Comparison of ENCODE assay signal across 2 cellular contexts in the genomic region with DNA sequence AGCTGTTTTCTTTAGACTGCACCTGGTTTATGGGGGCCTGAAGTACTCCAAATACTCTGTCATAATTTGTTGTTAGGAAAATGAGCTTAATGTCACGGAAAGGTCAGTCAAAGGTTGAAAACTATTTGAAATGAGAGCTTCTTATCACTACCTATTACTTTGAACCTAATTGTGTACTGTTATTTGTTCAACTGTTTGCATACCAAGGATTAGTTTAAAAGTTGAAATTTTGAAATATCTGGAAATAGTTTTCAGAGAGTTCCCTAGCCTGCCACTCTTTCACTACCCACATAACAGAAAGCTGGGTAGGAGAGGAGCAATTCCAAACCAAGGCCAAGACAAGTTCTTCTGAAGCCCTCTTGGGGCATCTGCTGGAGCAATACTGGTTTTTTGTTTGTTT.
A peak's percentile ranks its signal among the peaks of the same experiment; 100 is the strongest.
TF ChIP-seq lines count a peak whose summit lies in the region.

No MANE protein-coding gene starts in this region.

TF ChIP-seq in K562, 482 proteins besides CTCF, POLR2A, EP300 and RAD21 (continued from another document):
- TF ChIP-seq CHD7 (IDR thresholded peaks at IDR 0.05; ENCODE audit: low read depth, low read length) = no peak
- no peak for TF ChIP-seq NR0B1 (IDR thresholded peaks at IDR 0.05; ENCODE audit: partially characterized antibody)
- no peak for TF ChIP-seq GATAD2A (IDR thresholded peaks at IDR 0.05)
- no peak for TF ChIP-seq RFX7 (CRISPR knock-in tag; IDR thresholded peaks at IDR 0.05)
- TF ChIP-seq IFI16 (CRISPR knock-in tag; IDR thresholded peaks at IDR 0.05) = no peak

TF ChIP-seq in HepG2, 621 proteins besides CTCF, POLR2A, EP300 and RAD21 (continued from another document and continues in another):
- TF ChIP-seq RERE (CRISPR knock-in tag; IDR thresholded peaks at IDR 0.05; ENCODE audit: low read depth) = peak; percentile 82
- peak; percentile 78 for TF ChIP-seq SOX5 (CRISPR knock-in tag; IDR thresholded peaks at IDR 0.05; ENCODE audit: borderline replicate concordance)
- TF ChIP-seq ZHX1 (CRISPR knock-in tag; IDR thresholded peaks at IDR 0.05; ENCODE audit: low read depth) = no peak
- no peak for TF ChIP-seq HCFC1 (IDR thresholded peaks at IDR 0.05; ENCODE audit: low read depth, low read length)
- TF ChIP-seq PAF1 (CRISPR knock-in tag; IDR thresholded peaks at IDR 0.05) = no peak
- TF ChIP-seq TAF15 (IDR thresholded peaks at IDR 0.05; ENCODE audit: low read depth, low read length, poor library complexity, severe bottlenecking) = no peak
- TF ChIP-seq ATF1 (CRISPR knock-in tag; IDR thresholded peaks at IDR 0.05) = 0 out of 2 replicates have a peak, but pooled peaks have one; percentile 49
- TF ChIP-seq IRX3 (CRISPR knock-in tag; IDR thresholded peaks at IDR 0.05; ENCODE audit: borderline replicate concordance, low read depth) = no peak
- peak; percentile 79 for TF ChIP-seq NCOA2 (CRISPR knock-in tag; IDR thresholded peaks at IDR 0.05)
- TF ChIP-seq GATAD2A (CRISPR knock-in tag; IDR thresholded peaks at IDR 0.05) = peak; percentile 54; the same call in 1 of the 2 replicates
- TF ChIP-seq ARNTL (CRISPR knock-in tag; IDR thresholded peaks at IDR 0.05) = no peak
- TF ChIP-seq, protein P1, sequence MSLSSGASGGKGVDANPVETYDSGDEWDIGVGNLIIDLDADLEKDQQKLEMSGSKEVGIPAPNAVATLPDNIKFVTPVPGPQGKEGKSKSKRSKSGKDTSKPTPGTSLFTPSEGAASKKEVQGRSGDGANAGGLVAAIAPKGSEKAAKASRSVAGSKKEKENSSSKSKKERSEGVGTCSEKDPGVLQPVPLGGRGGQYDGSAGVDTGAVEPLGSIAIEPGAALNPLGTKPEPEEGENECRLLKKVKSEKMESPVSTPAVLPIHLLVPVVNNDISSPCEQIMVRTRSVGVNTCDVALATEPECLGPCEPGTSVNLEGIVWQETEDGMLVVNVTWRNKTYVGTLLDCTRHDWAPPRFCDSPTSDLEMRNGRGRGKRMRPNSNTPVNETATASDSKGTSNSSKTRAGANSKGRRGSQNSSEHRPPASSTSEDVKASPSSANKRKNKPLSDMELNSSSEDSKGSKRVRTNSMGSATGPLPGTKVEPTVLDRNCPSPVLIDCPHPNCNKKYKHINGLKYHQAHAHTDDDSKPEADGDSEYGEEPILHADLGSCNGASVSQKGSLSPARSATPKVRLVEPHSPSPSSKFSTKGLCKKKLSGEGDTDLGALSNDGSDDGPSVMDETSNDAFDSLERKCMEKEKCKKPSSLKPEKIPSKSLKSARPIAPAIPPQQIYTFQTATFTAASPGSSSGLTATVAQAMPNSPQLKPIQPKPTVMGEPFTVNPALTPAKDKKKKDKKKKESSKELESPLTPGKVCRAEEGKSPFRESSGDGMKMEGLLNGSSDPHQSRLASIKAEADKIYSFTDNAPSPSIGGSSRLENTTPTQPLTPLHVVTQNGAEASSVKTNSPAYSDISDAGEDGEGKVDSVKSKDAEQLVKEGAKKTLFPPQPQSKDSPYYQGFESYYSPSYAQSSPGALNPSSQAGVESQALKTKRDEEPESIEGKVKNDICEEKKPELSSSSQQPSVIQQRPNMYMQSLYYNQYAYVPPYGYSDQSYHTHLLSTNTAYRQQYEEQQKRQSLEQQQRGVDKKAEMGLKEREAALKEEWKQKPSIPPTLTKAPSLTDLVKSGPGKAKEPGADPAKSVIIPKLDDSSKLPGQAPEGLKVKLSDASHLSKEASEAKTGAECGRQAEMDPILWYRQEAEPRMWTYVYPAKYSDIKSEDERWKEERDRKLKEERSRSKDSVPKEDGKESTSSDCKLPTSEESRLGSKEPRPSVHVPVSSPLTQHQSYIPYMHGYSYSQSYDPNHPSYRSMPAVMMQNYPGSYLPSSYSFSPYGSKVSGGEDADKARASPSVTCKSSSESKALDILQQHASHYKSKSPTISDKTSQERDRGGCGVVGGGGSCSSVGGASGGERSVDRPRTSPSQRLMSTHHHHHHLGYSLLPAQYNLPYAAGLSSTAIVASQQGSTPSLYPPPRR (CRISPR knock-in tag; IDR thresholded peaks at IDR 0.05; ENCODE audit: borderline replicate concordance) = peak; percentile 87
- TF ChIP-seq SOX6 (IDR thresholded peaks at IDR 0.05) = no peak
- peak; percentile 87 for TF ChIP-seq SOX6 (CRISPR knock-in tag; IDR thresholded peaks at IDR 0.05)
- TF ChIP-seq HMG20A (CRISPR knock-in tag; IDR thresholded peaks at IDR 0.05; ENCODE audit: borderline replicate concordance) = peak; percentile 80
- no peak for TF ChIP-seq ZFY (CRISPR knock-in tag; IDR thresholded peaks at IDR 0.05)
- no peak for TF ChIP-seq KDM2A (CRISPR knock-in tag; IDR thresholded peaks at IDR 0.05; ENCODE audit: borderline replicate concordance, low read depth)
- TF ChIP-seq ISL2 (CRISPR knock-in tag; IDR thresholded peaks at IDR 0.05) = peak; percentile 85
- no peak for TF ChIP-seq ZNF788 (CRISPR knock-in tag; IDR thresholded peaks at IDR 0.05; ENCODE audit: borderline replicate concordance)
- 0 out of 2 replicates have a peak, but pooled peaks have one; percentile 27 for TF ChIP-seq KMT2B (CRISPR knock-in tag; IDR thresholded peaks at IDR 0.05)
- no peak for TF ChIP-seq ZNF30 (CRISPR knock-in tag; IDR thresholded peaks at IDR 0.05)
- TF ChIP-seq HNRNPL (IDR thresholded peaks at IDR 0.05; ENCODE audit: low read depth, low read length) = no peak
- no peak; the same call in 1 of the 2 replicates for TF ChIP-seq GATA4 (IDR thresholded peaks at IDR 0.05; ENCODE audit: borderline replicate concordance, low read depth)
- TF ChIP-seq ZNF333 (CRISPR knock-in tag; IDR thresholded peaks at IDR 0.05; ENCODE audit: borderline replicate concordance) = no peak
- peak; percentile 75 for TF ChIP-seq HNF4A (CRISPR knock-in tag; IDR thresholded peaks at IDR 0.05)
- no peak for TF ChIP-seq MAF1 (CRISPR knock-in tag; IDR thresholded peaks at IDR 0.05; ENCODE audit: borderline replicate concordance)
- peak; percentile 91; the same call in 1 of the 2 replicates for TF ChIP-seq FOXJ3 (CRISPR knock-in tag; IDR thresholded peaks at IDR 0.05; ENCODE audit: borderline replicate concordance)
- no peak for TF ChIP-seq GATAD1 (CRISPR knock-in tag; IDR thresholded peaks at IDR 0.05)
- TF ChIP-seq PITX1 (CRISPR knock-in tag; IDR thresholded peaks at IDR 0.05) = peak; percentile 58; the same call in 1 of the 2 replicates
- peak; percentile 42; the same call in 1 of the 2 replicates for TF ChIP-seq PHF21A (CRISPR knock-in tag; IDR thresholded peaks at IDR 0.05)
- no peak for TF ChIP-seq HDAC6 (IDR thresholded peaks at IDR 0.05; ENCODE audit: low read depth, low read length)
- TF ChIP-seq ZNF878 (CRISPR knock-in tag; IDR thresholded peaks at IDR 0.05) = no peak
- TF ChIP-seq MED1 (CRISPR knock-in tag; IDR thresholded peaks at IDR 0.05) = peak; percentile 67
- TF ChIP-seq ZNF883 (CRISPR knock-in tag; IDR thresholded peaks at IDR 0.05; ENCODE audit: not compliant biosample characterization) = no peak
- TF ChIP-seq TCF7L2 (IDR thresholded peaks at IDR 0.05; ENCODE audit: low read depth, low read length) = peak; percentile 58; the same call in 1 of the 2 replicates
- no peak for TF ChIP-seq ZNF552 (CRISPR knock-in tag; IDR thresholded peaks at IDR 0.05; ENCODE audit: borderline replicate concordance)
- peak; percentile 77 for TF ChIP-seq HHEX (CRISPR knock-in tag; IDR thresholded peaks at IDR 0.05)
- TF ChIP-seq ETV5 (CRISPR knock-in tag; IDR thresholded peaks at IDR 0.05; ENCODE audit: borderline replicate concordance) = no peak
- no peak for TF ChIP-seq ZBTB7A (CRISPR knock-in tag; IDR thresholded peaks at IDR 0.05)
- no peak for TF ChIP-seq PLRG1 (conservative IDR thresholded peaks at IDR 0.05)
- no peak for TF ChIP-seq ZNF720 (CRISPR knock-in tag; IDR thresholded peaks at IDR 0.05)
- TF ChIP-seq, protein P2, sequence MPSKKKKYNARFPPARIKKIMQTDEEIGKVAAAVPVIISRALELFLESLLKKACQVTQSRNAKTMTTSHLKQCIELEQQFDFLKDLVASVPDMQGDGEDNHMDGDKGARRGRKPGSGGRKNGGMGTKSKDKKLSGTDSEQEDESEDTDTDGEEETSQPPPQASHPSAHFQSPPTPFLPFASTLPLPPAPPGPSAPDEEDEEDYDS (CRISPR knock-in tag; IDR thresholded peaks at IDR 0.05) = no peak
- TF ChIP-seq NR2F2 (IDR thresholded peaks at IDR 0.05; ENCODE audit: borderline replicate concordance, low read depth) = peak; percentile 98
- TF ChIP-seq CEBPG (CRISPR knock-in tag; IDR thresholded peaks at IDR 0.05) = no peak
- TF ChIP-seq ATF6 (CRISPR knock-in tag; conservative IDR thresholded peaks at IDR 0.05) = no peak
- TF ChIP-seq SP5 (CRISPR knock-in tag; IDR thresholded peaks at IDR 0.05; ENCODE audit: borderline replicate concordance, low read depth) = no peak
- TF ChIP-seq RCOR2 (CRISPR knock-in tag; IDR thresholded peaks at IDR 0.05) = peak; percentile 62; the same call in 1 of the 2 replicates
- peak; percentile 92; the same call in 1 of the 2 replicates for TF ChIP-seq HMG20B (CRISPR knock-in tag; conservative IDR thresholded peaks at IDR 0.05)
- TF ChIP-seq NR2F1 (CRISPR knock-in tag; IDR thresholded peaks at IDR 0.05) = peak; percentile 48 to 86
- no peak for TF ChIP-seq JUND (CRISPR knock-in tag; IDR thresholded peaks at IDR 0.05)
- no peak for TF ChIP-seq SPEN (CRISPR knock-in tag; IDR thresholded peaks at IDR 0.05; ENCODE audit: low read depth)
- TF ChIP-seq SIX1 (CRISPR knock-in tag; IDR thresholded peaks at IDR 0.05; ENCODE audit: borderline replicate concordance) = peak; percentile 70; the same call in 1 of the 2 replicates
- TF ChIP-seq ZFP37 (CRISPR knock-in tag; IDR thresholded peaks at IDR 0.05; ENCODE audit: borderline replicate concordance) = no peak
- no peak for TF ChIP-seq TBL1XR1 (IDR thresholded peaks at IDR 0.05; ENCODE audit: borderline replicate concordance, low read length, partially characterized antibody)
- TF ChIP-seq NR2F6 (IDR thresholded peaks at IDR 0.05) = peak; percentile 95
- TF ChIP-seq NR2F6 (CRISPR knock-in tag; IDR thresholded peaks at IDR 0.05) = peak; percentile 87
- TF ChIP-seq SALL1 (CRISPR knock-in tag; IDR thresholded peaks at IDR 0.05) = no peak; the same call in 1 of the 2 replicates
